ENCODE assay signal across 8 cellular contexts in the genomic region with DNA sequence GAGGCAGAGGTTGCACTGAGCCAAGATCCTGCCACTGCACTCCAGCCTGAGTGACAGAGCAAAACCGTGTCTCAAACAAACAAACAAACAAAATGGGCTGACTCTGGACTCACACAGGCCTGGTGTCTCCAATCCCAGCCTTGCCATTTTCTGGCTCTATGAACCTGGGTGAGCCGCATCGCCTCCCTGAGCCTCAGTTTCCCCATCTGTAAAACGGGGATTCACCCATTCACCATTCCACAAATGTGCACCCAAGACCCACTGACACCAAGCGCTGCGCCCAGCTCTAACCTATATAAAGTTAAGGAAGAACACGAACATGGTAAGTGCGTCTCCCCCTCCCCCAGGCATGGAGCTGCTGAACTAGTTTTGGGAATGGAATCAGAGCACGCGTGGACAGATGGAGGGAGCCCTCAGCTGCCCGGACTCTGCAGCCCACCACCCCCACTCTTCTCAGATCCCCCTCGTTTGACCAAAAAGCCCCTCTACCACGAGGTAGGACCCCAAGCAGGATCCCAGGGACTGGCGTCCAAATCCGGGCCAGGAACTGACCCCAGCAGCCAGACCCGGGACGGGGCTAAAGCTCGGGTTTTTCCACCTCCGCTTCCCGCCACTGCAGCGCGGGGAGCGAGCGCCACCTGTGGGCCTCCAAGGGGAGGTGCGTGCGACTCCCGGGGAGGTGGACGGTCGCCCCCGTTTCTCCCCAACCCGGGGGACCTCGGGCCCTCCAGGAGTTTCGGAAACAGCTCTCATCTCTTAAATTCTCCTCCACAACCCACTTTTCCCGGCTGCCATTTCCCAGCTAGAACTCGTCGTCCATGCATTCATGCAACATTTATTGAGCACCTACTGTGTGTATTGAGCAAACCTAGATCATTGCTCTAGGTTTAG. TPM values are rescaled to one million over a fixed set of nuclear protein-coding genes. Genes with fewer than 3 reads are reported as not detected.
DNase-seq lines count a peak whose midpoint lies in the region; ATAC-seq and TF ChIP-seq lines count a peak whose summit lies in the region.

No MANE protein-coding gene starts in this region.

- 17% methylated on average over 36 of the region's 36 CpGs for WGBS in liver

- no peaks in the 10 kb centered on the region for H3K36me3 ChIP-seq in liver (ENCODE audit: control insufficient read depth in 4 of 4, insufficient read depth in 3 of 4, low read depth in 1 of 4, low read length in 3 of 4)

- ATAC-seq in HG03025 (IDR thresholded peaks at IDR 0.05; ENCODE audit: low FRiP score, unreplicated experiment), result no peak
- no peak for ATAC-seq in HG03139 (IDR thresholded peaks at IDR 0.05; ENCODE audit: unreplicated experiment)

- peaks cover 0 to 3% (median 0%) of the 10 kb centered on the region in 4 donors for H3K27me3 ChIP-seq in liver (ENCODE audit: control insufficient read depth in 4 of 4, insufficient read depth in 4 of 4, low read length in 3 of 4)

- no peak overlapping the region for H3K4me3 ChIP-seq in liver (ENCODE audit: low read depth in 1 of 3, low read length in 3 of 3)

- H3K27ac ChIP-seq in liver (ENCODE audit: low read depth in 1 of 2, low read length in 2 of 2), result no peak overlapping the region

- peak; percentile 74 for TF ChIP-seq CTCF in liver (IDR thresholded peaks at IDR 0.05; ENCODE audit: low read depth, low read length, missing input control)

- peaks cover 0 to 4% (median 3%) of the 10 kb centered on the region in 4 donors for H3K4me1 ChIP-seq in liver (ENCODE audit: control insufficient read depth in 4 of 4, insufficient read depth in 4 of 4, low read length in 3 of 4)

- H3K9me3 ChIP-seq in liver (ENCODE audit: control insufficient read depth in 4 of 4, low read length in 3 of 4), result no peaks in the 10 kb centered on the region

- TF ChIP-seq RAD21 in liver (IDR thresholded peaks at IDR 0.05), result peak; percentile 85 to 89

- DNase-seq in ELF-1 (ENCODE audit: low read depth, low spot score) (peak; percentile 73), Kasumi-1 (lab: John Stamatoyannopoulos, UW) (peak; percentile 22 to 29), cerebellar cortex (ENCODE audit: low spot score) (peak; percentile 61)
- DNase-seq in activated CD4-positive, CD25-positive, alpha-beta regulatory T cell (lab: John Stamatoyannopoulos, UW), result peak; percentile 20 to 43 (median 33)
- peak; percentile 35 for DNase-seq in stimulated activated CD8-positive, alpha-beta memory T cell treated with anti-CD3 and anti-CD28 coated beads, Interleukin-12 subunit alpha, Interleukin-12 subunit beta, amount 100 ng/mL, for 1 hour (ENCODE audit: low read depth)

- H3K9ac ChIP-seq in liver (ENCODE audit: low read depth in 1 of 2, low read length in 2 of 2), result no peak overlapping the region

TF ChIP-seq in liver, 16 proteins besides CTCF, POLR2A, EP300 and RAD21:
- TF ChIP-seq, protein P1, sequence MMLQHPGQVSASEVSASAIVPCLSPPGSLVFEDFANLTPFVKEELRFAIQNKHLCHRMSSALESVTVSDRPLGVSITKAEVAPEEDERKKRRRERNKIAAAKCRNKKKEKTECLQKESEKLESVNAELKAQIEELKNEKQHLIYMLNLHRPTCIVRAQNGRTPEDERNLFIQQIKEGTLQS (IDR thresholded peaks at IDR 0.05), result no peak
- no peak for TF ChIP-seq JUND (IDR thresholded peaks at IDR 0.05)
- no peak for TF ChIP-seq FOXA2 (IDR thresholded peaks at IDR 0.05)
- no peak for TF ChIP-seq EGR1 (IDR thresholded peaks at IDR 0.05; ENCODE audit: low read depth in 2 of 2)
- TF ChIP-seq HNF4A (conservative IDR thresholded peaks at IDR 0.05), result no peak
- TF ChIP-seq SP1 (IDR thresholded peaks at IDR 0.05), result no peak
- TF ChIP-seq TAF1 (conservative IDR thresholded peaks at IDR 0.05), result no peak
- no peak for TF ChIP-seq NR2F2 (IDR thresholded peaks at IDR 0.05)

RNA-seq across cellular contexts. Expression of a gene that starts 33.0 kb away (rescaled TPM):
- 10 to 100 TPM; 11.3 to 20.4 TPM for total RNA-seq in liver
- polyA plus RNA-seq in liver, result 10 to 100 TPM in 1 of 2 donors, 1 to 10 TPM in 1; 7.0 to 17.0 TPM
